Comparison of ENCODE assay signal across 1 cellular context in the genomic region with DNA sequence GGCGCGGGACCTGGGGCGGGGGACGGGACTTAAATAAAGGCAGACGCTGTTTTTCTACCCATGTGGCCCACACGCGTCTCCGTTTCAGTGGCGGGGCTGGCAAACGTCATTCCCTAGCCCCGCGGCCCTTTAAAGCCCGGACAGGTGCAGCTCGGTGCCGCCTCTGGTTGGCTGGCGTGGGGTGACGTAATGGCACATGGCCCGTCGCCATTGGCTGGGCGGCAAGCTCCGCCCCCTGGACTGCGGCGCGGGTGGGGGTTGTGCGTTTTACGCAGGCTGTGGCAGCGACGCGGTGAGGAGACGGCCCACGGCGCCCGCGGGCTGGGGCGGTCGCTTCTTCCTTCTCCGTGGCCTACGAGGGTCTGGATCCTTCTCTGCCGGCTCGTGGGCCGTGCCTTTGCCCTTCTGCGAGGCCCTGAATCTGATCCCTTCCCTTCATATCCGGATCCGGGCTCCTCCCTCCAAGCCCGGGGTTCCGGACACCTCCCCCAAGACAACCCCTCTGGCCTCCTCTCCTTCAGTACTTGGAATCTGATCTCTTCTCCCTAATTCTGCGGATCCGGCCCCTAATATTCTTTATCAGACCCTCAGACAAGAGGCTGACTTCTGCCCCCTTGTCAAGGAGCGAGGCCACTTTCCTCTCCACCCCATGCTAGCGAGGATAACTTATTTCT.
TF ChIP-seq lines count a peak whose summit lies in the region.

A gene with protein sequence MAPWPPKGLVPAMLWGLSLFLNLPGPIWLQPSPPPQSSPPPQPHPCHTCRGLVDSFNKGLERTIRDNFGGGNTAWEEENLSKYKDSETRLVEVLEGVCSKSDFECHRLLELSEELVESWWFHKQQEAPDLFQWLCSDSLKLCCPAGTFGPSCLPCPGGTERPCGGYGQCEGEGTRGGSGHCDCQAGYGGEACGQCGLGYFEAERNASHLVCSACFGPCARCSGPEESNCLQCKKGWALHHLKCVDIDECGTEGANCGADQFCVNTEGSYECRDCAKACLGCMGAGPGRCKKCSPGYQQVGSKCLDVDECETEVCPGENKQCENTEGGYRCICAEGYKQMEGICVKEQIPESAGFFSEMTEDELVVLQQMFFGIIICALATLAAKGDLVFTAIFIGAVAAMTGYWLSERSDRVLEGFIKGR (plus strand): TSS at position 274 of the 674 bp plus-strand sequence. CDS start 605 bp downstream, outside the sequence.

TF ChIP-seq in HepG2, 621 proteins besides CTCF, POLR2A, EP300 and RAD21 (continued from another document and continues in another):
- TF ChIP-seq, protein P1, sequence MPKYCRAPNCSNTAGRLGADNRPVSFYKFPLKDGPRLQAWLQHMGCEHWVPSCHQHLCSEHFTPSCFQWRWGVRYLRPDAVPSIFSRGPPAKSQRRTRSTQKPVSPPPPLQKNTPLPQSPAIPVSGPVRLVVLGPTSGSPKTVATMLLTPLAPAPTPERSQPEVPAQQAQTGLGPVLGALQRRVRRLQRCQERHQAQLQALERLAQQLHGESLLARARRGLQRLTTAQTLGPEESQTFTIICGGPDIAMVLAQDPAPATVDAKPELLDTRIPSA (CRISPR knock-in tag; IDR thresholded peaks at IDR 0.05; ENCODE audit: borderline replicate concordance): peak; percentile 72; the same call in 1 of the 2 replicates
- TF ChIP-seq JUN (CRISPR knock-in tag; IDR thresholded peaks at IDR 0.05) (no peak), ZNF564 (CRISPR knock-in tag; IDR thresholded peaks at IDR 0.05) (0 out of 2 replicates have a peak, but pooled peaks have one; percentile 7), MXD4 (CRISPR knock-in tag; IDR thresholded peaks at IDR 0.05) (peak; percentile 86), CCAR2 (optimal IDR thresholded peaks at IDR 0.05; ENCODE audit: low read depth, low read length) (no peak), TBX3 (IDR thresholded peaks at IDR 0.05; ENCODE audit: borderline replicate concordance) (no peak), SCMH1 (CRISPR knock-in tag; IDR thresholded peaks at IDR 0.05; ENCODE audit: borderline replicate concordance) (no peak), SIN3B (IDR thresholded peaks at IDR 0.05; ENCODE audit: low read length) (0 out of 2 replicates have a peak, but pooled peaks have one; percentile 60), ZEB1 (IDR thresholded peaks at IDR 0.05; ENCODE audit: insufficient replicate concordance, low read depth) (peak; percentile 80), HOXA3 (CRISPR knock-in tag; IDR thresholded peaks at IDR 0.05) (peak; percentile 87), MAZ (IDR thresholded peaks at IDR 0.05; ENCODE audit: borderline replicate concordance, low read depth, low read length) (peak; percentile 74; the same call in 1 of the 2 replicates), MAZ (CRISPR knock-in tag; IDR thresholded peaks at IDR 0.05; ENCODE audit: low read depth) (no peak), GLI4 (CRISPR knock-in tag; IDR thresholded peaks at IDR 0.05; ENCODE audit: borderline replicate concordance) (no peak), ERF (CRISPR knock-in tag; IDR thresholded peaks at IDR 0.05) (peak; percentile 65; the same call in 1 of the 2 replicates), ZNF501 (CRISPR knock-in tag; IDR thresholded peaks at IDR 0.05) (no peak; the same call in 1 of the 2 replicates), ZNF546 (CRISPR knock-in tag; conservative IDR thresholded peaks at IDR 0.05) (peak; percentile 26; the same call in 1 of the 2 replicates), AGO1 (IDR thresholded peaks at IDR 0.05; ENCODE audit: low read depth, low read length, poor library complexity, severe bottlenecking) (peak; percentile 58), CHCHD3 (CRISPR knock-in tag; IDR thresholded peaks at IDR 0.05) (no peak), SP1 (IDR thresholded peaks at IDR 0.05) (no peak), SP1 (CRISPR knock-in tag; IDR thresholded peaks at IDR 0.05) (peak; percentile 88), ZNF879 (CRISPR knock-in tag; IDR thresholded peaks at IDR 0.05) (peak; percentile 5; the same call in 1 of the 2 replicates)
- TF ChIP-seq, protein P2, sequence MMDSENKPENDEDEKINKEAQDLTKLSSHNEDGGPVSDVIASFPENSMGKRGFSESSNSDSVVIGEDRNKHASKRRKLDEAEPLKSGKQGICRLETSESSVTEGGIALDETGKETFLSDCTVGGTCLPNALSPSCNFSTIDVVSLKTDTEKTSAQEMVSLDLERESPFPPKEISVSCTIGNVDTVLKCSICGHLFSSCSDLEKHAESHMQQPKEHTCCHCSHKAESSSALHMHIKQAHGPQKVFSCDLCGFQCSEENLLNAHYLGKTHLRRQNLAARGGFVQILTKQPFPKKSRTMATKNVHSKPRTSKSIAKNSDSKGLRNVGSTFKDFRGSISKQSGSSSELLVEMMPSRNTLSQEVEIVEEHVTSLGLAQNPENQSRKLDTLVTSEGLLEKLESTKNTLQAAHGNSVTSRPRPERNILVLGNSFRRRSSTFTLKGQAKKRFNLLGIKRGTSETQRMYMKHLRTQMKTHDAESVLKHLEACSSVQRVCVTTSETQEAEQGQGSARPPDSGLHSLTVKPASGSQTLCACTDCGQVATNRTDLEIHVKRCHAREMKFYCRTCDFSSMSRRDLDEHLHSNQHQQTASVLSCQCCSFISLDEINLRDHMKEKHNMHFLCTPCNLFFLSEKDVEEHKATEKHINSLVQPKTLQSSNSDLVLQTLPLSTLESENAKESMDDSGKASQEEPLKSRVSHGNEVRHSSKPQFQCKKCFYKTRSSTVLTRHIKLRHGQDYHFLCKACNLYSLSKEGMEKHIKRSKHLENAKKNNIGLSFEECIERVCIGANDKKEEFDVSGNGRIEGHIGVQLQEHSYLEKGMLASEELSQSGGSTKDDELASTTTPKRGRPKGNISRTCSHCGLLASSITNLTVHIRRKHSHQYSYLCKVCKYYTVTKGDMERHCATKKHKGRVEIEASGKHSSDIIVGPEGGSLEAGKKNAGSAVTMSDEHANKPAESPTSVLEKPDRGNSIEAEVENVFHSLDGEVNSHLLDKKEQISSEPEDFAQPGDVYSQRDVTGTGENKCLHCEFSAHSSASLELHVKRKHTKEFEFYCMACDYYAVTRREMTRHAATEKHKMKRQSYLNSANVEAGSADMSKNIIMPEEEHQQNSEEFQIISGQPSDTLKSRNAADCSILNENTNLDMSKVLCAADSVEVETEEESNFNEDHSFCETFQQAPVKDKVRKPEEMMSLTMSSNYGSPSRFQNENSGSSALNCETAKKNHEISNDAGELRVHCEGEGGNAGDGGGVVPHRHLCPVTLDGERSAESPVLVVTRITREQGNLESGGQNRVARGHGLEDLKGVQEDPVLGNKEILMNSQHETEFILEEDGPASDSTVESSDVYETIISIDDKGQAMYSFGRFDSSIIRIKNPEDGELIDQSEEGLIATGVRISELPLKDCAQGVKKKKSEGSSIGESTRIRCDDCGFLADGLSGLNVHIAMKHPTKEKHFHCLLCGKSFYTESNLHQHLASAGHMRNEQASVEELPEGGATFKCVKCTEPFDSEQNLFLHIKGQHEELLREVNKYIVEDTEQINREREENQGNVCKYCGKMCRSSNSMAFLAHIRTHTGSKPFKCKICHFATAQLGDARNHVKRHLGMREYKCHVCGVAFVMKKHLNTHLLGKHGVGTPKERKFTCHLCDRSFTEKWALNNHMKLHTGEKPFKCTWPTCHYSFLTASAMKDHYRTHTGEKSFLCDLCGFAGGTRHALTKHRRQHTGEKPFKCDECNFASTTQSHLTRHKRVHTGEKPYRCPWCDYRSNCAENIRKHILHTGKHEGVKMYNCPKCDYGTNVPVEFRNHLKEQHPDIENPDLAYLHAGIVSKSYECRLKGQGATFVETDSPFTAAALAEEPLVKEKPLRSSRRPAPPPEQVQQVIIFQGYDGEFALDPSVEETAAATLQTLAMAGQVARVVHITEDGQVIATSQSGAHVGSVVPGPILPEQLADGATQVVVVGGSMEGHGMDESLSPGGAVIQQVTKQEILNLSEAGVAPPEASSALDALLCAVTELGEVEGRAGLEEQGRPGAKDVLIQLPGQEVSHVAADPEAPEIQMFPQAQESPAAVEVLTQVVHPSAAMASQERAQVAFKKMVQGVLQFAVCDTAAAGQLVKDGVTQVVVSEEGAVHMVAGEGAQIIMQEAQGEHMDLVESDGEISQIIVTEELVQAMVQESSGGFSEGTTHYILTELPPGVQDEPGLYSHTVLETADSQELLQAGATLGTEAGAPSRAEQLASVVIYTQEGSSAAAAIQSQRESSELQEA (CRISPR knock-in tag; IDR thresholded peaks at IDR 0.05; ENCODE audit: not compliant biosample characterization): no peak
- TF ChIP-seq, protein P3, sequence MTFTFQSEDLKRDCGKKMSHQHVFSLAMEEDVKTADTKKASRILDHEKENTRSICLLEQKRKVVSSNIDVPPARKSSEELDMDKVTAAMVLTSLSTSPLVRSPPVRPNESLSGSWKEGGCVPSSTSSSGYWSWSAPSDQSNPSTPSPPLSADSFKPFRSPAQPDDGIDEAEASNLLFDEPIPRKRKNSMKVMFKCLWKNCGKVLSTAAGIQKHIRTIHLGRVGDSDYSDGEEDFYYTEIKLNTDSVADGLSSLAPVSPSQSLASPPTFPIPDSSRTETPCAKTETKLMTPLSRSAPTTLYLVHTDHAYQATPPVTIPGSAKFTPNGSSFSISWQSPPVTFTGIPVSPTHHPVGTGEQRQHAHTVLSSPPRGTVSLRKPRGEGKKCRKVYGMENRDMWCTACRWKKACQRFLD (CRISPR knock-in tag; IDR thresholded peaks at IDR 0.05; ENCODE audit: borderline replicate concordance): peak; percentile 73; the same call in 1 of the 2 replicates
- TF ChIP-seq, protein P4, sequence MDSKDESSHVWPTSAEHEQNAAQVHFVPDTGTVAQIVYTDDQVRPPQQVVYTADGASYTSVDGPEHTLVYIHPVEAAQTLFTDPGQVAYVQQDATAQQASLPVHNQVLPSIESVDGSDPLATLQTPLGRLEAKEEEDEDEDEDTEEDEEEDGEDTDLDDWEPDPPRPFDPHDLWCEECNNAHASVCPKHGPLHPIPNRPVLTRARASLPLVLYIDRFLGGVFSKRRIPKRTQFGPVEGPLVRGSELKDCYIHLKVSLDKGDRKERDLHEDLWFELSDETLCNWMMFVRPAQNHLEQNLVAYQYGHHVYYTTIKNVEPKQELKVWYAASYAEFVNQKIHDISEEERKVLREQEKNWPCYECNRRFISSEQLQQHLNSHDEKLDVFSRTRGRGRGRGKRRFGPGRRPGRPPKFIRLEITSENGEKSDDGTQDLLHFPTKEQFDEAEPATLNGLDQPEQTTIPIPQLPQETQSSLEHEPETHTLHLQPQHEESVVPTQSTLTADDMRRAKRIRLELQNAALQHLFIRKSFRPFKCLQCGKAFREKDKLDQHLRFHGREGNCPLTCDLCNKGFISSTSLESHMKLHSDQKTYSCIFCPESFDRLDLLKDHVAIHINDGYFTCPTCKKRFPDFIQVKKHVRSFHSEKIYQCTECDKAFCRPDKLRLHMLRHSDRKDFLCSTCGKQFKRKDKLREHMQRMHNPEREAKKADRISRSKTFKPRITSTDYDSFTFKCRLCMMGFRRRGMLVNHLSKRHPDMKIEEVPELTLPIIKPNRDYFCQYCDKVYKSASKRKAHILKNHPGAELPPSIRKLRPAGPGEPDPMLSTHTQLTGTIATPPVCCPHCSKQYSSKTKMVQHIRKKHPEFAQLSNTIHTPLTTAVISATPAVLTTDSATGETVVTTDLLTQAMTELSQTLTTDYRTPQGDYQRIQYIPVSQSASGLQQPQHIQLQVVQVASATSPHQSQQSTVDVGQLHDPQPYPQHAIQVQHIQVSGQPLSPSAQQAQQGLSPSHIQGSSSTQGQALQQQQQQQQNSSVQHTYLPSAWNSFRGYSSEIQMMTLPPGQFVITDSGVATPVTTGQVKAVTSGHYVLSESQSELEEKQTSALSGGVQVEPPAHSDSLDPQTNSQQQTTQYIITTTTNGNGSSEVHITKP (CRISPR knock-in tag; IDR thresholded peaks at IDR 0.05; ENCODE audit: low read depth): no peak
- TF ChIP-seq, protein P5, sequence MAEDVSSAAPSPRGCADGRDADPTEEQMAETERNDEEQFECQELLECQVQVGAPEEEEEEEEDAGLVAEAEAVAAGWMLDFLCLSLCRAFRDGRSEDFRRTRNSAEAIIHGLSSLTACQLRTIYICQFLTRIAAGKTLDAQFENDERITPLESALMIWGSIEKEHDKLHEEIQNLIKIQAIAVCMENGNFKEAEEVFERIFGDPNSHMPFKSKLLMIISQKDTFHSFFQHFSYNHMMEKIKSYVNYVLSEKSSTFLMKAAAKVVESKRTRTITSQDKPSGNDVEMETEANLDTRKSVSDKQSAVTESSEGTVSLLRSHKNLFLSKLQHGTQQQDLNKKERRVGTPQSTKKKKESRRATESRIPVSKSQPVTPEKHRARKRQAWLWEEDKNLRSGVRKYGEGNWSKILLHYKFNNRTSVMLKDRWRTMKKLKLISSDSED (CRISPR knock-in tag; IDR thresholded peaks at IDR 0.05): no peak
- TF ChIP-seq, protein P6, sequence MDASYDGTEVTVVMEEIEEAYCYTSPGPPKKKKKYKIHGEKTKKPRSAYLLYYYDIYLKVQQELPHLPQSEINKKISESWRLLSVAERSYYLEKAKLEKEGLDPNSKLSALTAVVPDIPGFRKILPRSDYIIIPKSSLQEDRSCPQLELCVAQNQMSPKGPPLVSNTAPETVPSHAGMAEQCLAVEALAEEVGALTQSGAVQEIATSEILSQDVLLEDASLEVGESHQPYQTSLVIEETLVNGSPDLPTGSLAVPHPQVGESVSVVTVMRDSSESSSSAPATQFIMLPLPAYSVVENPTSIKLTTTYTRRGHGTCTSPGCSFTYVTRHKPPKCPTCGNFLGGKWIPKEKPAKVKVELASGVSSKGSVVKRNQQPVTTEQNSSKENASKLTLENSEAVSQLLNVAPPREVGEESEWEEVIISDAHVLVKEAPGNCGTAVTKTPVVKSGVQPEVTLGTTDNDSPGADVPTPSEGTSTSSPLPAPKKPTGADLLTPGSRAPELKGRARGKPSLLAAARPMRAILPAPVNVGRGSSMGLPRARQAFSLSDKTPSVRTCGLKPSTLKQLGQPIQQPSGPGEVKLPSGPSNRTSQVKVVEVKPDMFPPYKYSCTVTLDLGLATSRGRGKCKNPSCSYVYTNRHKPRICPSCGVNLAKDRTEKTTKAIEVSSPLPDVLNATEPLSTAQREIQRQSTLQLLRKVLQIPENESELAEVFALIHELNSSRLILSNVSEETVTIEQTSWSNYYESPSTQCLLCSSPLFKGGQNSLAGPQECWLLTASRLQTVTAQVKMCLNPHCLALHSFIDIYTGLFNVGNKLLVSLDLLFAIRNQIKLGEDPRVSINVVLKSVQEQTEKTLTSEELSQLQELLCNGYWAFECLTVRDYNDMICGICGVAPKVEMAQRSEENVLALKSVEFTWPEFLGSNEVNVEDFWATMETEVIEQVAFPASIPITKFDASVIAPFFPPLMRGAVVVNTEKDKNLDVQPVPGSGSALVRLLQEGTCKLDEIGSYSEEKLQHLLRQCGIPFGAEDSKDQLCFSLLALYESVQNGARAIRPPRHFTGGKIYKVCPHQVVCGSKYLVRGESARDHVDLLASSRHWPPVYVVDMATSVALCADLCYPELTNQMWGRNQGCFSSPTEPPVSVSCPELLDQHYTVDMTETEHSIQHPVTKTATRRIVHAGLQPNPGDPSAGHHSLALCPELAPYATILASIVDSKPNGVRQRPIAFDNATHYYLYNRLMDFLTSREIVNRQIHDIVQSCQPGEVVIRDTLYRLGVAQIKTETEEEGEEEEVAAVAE (CRISPR knock-in tag; IDR thresholded peaks at IDR 0.05; ENCODE audit: borderline replicate concordance): no peak; the same call in 1 of the 2 replicates
- TF ChIP-seq, protein P7, sequence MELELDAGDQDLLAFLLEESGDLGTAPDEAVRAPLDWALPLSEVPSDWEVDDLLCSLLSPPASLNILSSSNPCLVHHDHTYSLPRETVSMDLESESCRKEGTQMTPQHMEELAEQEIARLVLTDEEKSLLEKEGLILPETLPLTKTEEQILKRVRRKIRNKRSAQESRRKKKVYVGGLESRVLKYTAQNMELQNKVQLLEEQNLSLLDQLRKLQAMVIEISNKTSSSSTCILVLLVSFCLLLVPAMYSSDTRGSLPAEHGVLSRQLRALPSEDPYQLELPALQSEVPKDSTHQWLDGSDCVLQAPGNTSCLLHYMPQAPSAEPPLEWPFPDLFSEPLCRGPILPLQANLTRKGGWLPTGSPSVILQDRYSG (CRISPR knock-in tag; IDR thresholded peaks at IDR 0.05): peak; percentile 64; the same call in 1 of the 2 replicates
